Comparison of ENCODE assay signal across 1 cellular context in the genomic region with DNA sequence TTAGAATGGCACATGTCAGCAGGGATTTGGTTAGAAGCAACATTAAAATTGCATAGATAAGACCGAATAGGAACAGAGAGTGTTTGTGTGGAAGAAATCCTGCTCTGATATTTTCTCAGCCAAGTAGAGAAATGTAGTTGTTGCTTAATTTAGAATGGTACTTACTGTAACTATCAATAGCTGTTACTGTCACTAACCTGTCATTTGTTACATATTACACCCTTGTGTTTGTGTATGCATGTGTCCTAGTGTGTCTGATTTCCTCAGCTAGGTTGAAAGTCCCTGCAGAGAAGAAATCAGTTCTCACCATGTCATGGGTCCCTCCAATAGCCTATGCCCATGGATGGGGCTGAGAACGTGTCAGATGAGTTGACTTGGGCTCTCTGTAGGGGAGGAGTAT.
TF ChIP-seq lines count a peak whose summit lies in the region.

No MANE protein-coding gene starts in this region.

TF ChIP-seq in HepG2, 621 proteins besides CTCF, POLR2A, EP300 and RAD21 (continued from another document):
- TF ChIP-seq GLMP (CRISPR knock-in tag; IDR thresholded peaks at IDR 0.05; ENCODE audit: borderline replicate concordance) (no peak), TEAD2 (CRISPR knock-in tag; IDR thresholded peaks at IDR 0.05) (no peak), EHMT2 (IDR thresholded peaks at IDR 0.05; ENCODE audit: borderline replicate concordance, low read depth, low read length) (no peak), DRAP1 (CRISPR knock-in tag; IDR thresholded peaks at IDR 0.05) (no peak), U2AF2 (IDR thresholded peaks at IDR 0.05; ENCODE audit: low read depth, low read length) (no peak), ZNF792 (CRISPR knock-in tag; IDR thresholded peaks at IDR 0.05) (no peak), GFI1 (CRISPR knock-in tag; IDR thresholded peaks at IDR 0.05; ENCODE audit: borderline replicate concordance) (no peak), HOXD1 (CRISPR knock-in tag; IDR thresholded peaks at IDR 0.05) (no peak), TBX3 (IDR thresholded peaks at IDR 0.05; ENCODE audit: borderline replicate concordance) (no peak), CBFB (CRISPR knock-in tag; IDR thresholded peaks at IDR 0.05) (no peak), ZNF784 (CRISPR knock-in tag; IDR thresholded peaks at IDR 0.05; ENCODE audit: borderline replicate concordance) (no peak), ZBTB20 (CRISPR knock-in tag; IDR thresholded peaks at IDR 0.05; ENCODE audit: borderline replicate concordance, low read depth) (no peak), ZNF235 (CRISPR knock-in tag; IDR thresholded peaks at IDR 0.05; ENCODE audit: borderline replicate concordance) (no peak), MED13 (CRISPR knock-in tag; IDR thresholded peaks at IDR 0.05) (no peak)
- TF ChIP-seq, protein P1, sequence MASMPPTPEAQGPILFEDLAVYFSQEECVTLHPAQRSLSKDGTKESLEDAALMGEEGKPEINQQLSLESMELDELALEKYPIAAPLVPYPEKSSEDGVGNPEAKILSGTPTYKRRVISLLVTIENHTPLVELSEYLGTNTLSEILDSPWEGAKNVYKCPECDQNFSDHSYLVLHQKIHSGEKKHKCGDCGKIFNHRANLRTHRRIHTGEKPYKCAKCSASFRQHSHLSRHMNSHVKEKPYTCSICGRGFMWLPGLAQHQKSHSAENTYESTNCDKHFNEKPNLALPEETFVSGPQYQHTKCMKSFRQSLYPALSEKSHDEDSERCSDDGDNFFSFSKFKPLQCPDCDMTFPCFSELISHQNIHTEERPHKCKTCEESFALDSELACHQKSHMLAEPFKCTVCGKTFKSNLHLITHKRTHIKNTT (CRISPR knock-in tag; IDR thresholded peaks at IDR 0.05) = no peak
